Comparison of ENCODE assay signal across 19 cellular contexts in the genomic region with DNA sequence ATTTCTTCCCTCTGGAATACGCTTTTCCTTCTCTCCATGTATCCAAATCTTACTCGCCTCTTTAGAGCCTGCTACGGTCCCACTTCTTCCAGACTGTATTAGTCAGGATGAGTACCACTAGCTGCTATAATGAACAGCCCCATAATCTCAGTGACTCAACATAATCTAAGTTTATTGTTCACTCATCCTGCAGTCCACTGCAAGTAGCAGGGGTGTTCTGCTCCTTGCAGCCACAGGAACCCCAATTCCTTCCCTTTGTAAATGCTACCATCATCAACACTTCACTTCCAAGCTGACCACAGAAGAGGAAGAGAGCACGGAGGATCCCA. TPM values are rescaled to one million over a fixed set of nuclear protein-coding genes. Genes with fewer than 3 reads are reported as not detected.
A peak's percentile ranks its signal among the peaks of the same experiment; 100 is the strongest.
DNase-seq lines count a peak whose midpoint lies in the region; ATAC-seq and TF ChIP-seq lines count a peak whose summit lies in the region.
"Had no signal": no experiment of that assay in that cellular context is flagged by ENCODE, and none has a peak within 500 bp of the region (broad histone marks: within the 10 kb centered on the region; RNA-seq: fewer than 3 reads in every experiment).

No MANE protein-coding gene starts in this region.

- peak; percentile 22 for DNase-seq in natural killer cell treated with Interleukin-12 subunit alpha and Interleukin-12 subunit beta and Interleukin-15 and Interleukin-18, amount 100 ng/mL, for 72 hours (ENCODE audit: low spot score)
- no peak for DNase-seq in natural killer cell
- no peak for DNase-seq in endothelial cell (ENCODE audit: low spot score)
- no peak for DNase-seq in NCI-H2171 treated with DMSO at 0.1 percent for 48 hours (lab: John Stamatoyannopoulos, UW)
- DNase-seq: 8988T; ACHN; BE2C; C1 segment of cervical spinal cord; Caco-2; Calu3; CD4-positive, alpha-beta T cell; CD8-positive, alpha-beta T cell; DMS79 treated with DMSO at 0.1 percent for 48 hours; GF-D8 had no signal

- H3K4me1 Mint-ChIP-seq in natural killer cell treated with Interleukin-12 subunit alpha and Interleukin-12 subunit beta and Interleukin-15 and Interleukin-18, amount 100 ng/mL, for 72 hours (ENCODE audit: low read depth in 2 of 2), result peaks cover 0 to 6% of the 10 kb centered on the region in 2 donors
- H3K4me1 Mint-ChIP-seq in natural killer cell (peaks cover 0 to 5% of the 10 kb centered on the region in 2 donors), endothelial cell (ENCODE audit: unreplicated experiment) (no peaks in the 10 kb centered on the region)
- H3K4me1 Mint-ChIP-seq in stimulated activated memory B cell treated with anti-CD40 and anti-IgM and Interleukin-4, amounts not matched to agents 10 μg/mL and 1 μg/mL and 100 μg/mL, for 72 hours, result peaks cover 13% of the 10 kb centered on the region

- H3K9me3 Mint-ChIP-seq in natural killer cell treated with Interleukin-12 subunit alpha and Interleukin-12 subunit beta and Interleukin-15 and Interleukin-18, amount 100 ng/mL, for 72 hours, result peaks cover 3% of the 10 kb centered on the region
- H3K9me3 Mint-ChIP-seq in natural killer cell (no peaks in the 10 kb centered on the region), endothelial cell (ENCODE audit: unreplicated experiment) (no peaks in the 10 kb centered on the region)
- peaks cover 5% of the 10 kb centered on the region for H3K9me3 Mint-ChIP-seq in stimulated activated memory B cell treated with anti-CD40 and anti-IgM and Interleukin-4, amounts not matched to agents 10 μg/mL and 1 μg/mL and 100 μg/mL, for 72 hours
- H3K9me3 Mint-ChIP-seq: CD4-positive, alpha-beta T cell had no signal

- H3K27ac Mint-ChIP-seq in natural killer cell treated with Interleukin-12 subunit alpha and Interleukin-12 subunit beta and Interleukin-15 and Interleukin-18, amount 100 ng/mL, for 72 hours, result no peak overlapping the region
- H3K27ac Mint-ChIP-seq in natural killer cell (no peak overlapping the region), endothelial cell (ENCODE audit: unreplicated experiment) (no peak overlapping the region)
- no peak overlapping the region for H3K27ac Mint-ChIP-seq in stimulated activated memory B cell treated with anti-CD40 and anti-IgM and Interleukin-4, amounts not matched to agents 10 μg/mL and 1 μg/mL and 100 μg/mL, for 72 hours
- H3K27ac Mint-ChIP-seq: CD4-positive, alpha-beta T cell; CD8-positive, alpha-beta T cell had no signal

- POLR2A ChIA-PET in HEK293 (lab: Yijun Ruan, JAX), result interaction anchor here (1.2 kb wide), 1 partner anchor 278 kb away, joined by 3 read pairs; a partner anchor contains a TSS

- no peaks in the 10 kb centered on the region for H3K4me1 ChIP-seq in HEK293 (ENCODE audit: control insufficient read depth, insufficient read depth, low read length)
- H3K4me1 ChIP-seq: BE2C, Caco-2 had no signal

- H3K36me3 Mint-ChIP-seq in natural killer cell treated with Interleukin-12 subunit alpha and Interleukin-12 subunit beta and Interleukin-15 and Interleukin-18, amount 100 ng/mL, for 72 hours, result no peaks in the 10 kb centered on the region
- H3K36me3 Mint-ChIP-seq in natural killer cell, result no peaks in the 10 kb centered on the region
- peaks cover 4% of the 10 kb centered on the region for H3K36me3 Mint-ChIP-seq in endothelial cell (ENCODE audit: low read depth, unreplicated experiment)
- H3K36me3 Mint-ChIP-seq in stimulated activated memory B cell treated with anti-CD40 and anti-IgM and Interleukin-4, amounts not matched to agents 10 μg/mL and 1 μg/mL and 100 μg/mL, for 72 hours, result no peaks in the 10 kb centered on the region
- H3K36me3 Mint-ChIP-seq: CD8-positive, alpha-beta T cell had no signal

- CTCF ChIA-PET in HEK293 (lab: Yijun Ruan, JAX), result interaction anchor here (1.1 kb wide), 1 partner anchor 285 kb away, joined by 4 read pairs; no protein-coding TSS in a partner anchor

- H3K4me3 Mint-ChIP-seq in natural killer cell treated with Interleukin-12 subunit alpha and Interleukin-12 subunit beta and Interleukin-15 and Interleukin-18, amount 100 ng/mL, for 72 hours, result no peak overlapping the region
- H3K4me3 Mint-ChIP-seq in natural killer cell (no peak overlapping the region), endothelial cell (ENCODE audit: unreplicated experiment) (peak overlapping the region; percentile 27)
- H3K4me3 Mint-ChIP-seq in stimulated activated memory B cell treated with anti-CD40 and anti-IgM and Interleukin-4, amounts not matched to agents 10 μg/mL and 1 μg/mL and 100 μg/mL, for 72 hours, result no peak overlapping the region
- H3K4me3 Mint-ChIP-seq: CD4-positive, alpha-beta T cell; CD8-positive, alpha-beta T cell had no signal

- intact Hi-C loops in natural killer cell (cut with micrococcal nuclease), result no loop called here

- no peaks in the 10 kb centered on the region for H3K36me3 ChIP-seq in HEK293 (ENCODE audit: control insufficient read depth in 2 of 2, insufficient read depth in 1 of 2, low read length in 2 of 2)
- H3K36me3 ChIP-seq: BE2C, BLaER1 had no signal

- no peak overlapping the region for H3K27ac ChIP-seq in HEK293 (ENCODE audit: extremely low read depth, low read depth, low read length)
- H3K27ac ChIP-seq in temporal lobe (ENCODE audit: low read depth, low read length), result peak overlapping the region; percentile 9
- H3K27ac ChIP-seq: BLaER1 had no signal

- ATAC-seq in natural killer cell treated with Interleukin-12 subunit alpha and Interleukin-12 subunit beta and Interleukin-15 and Interleukin-18, amount 100 ng/mL, for 72 hours, result no peak
- ATAC-seq in natural killer cell (no peak), GM18870 (IDR thresholded peaks at IDR 0.05; ENCODE audit: unreplicated experiment) (no peak)
- no peak for ATAC-seq in stimulated activated memory B cell treated with anti-CD40 and anti-IgM and Interleukin-4, amounts not matched to agents 10 μg/mL and 1 μg/mL and 100 μg/mL, for 72 hours
- ATAC-seq: CD8-positive, alpha-beta T cell had no signal

- no peaks in the 10 kb centered on the region for H3K9me3 ChIP-seq in HEK293 (ENCODE audit: control insufficient read depth, insufficient read depth, low read depth, low read length)
- H3K9me3 ChIP-seq: BE2C, BLaER1, Caco-2 had no signal

- H3K27me3 Mint-ChIP-seq in natural killer cell treated with Interleukin-12 subunit alpha and Interleukin-12 subunit beta and Interleukin-15 and Interleukin-18, amount 100 ng/mL, for 72 hours, result peaks cover 4 to 7% of the 10 kb centered on the region in 2 donors
- H3K27me3 Mint-ChIP-seq in natural killer cell (ENCODE audit: low read depth in 2 of 2) (peaks cover 0 to 3% of the 10 kb centered on the region in 2 donors), endothelial cell (ENCODE audit: unreplicated experiment) (peaks cover 9% of the 10 kb centered on the region)
- H3K27me3 Mint-ChIP-seq in stimulated activated memory B cell treated with anti-CD40 and anti-IgM and Interleukin-4, amounts not matched to agents 10 μg/mL and 1 μg/mL and 100 μg/mL, for 72 hours, result peaks cover 27% of the 10 kb centered on the region
- H3K27me3 Mint-ChIP-seq: CD4-positive, alpha-beta T cell had no signal

- H3K4me3 ChIP-seq in HEK293 (ENCODE audit: low read depth, low read length), result no peak overlapping the region
- H3K4me3 ChIP-seq: BLaER1 had no signal

- TF ChIP-seq CTCF in natural killer cell (IDR thresholded peaks at IDR 0.05) (no peak), HEK293 (tag by site-specific recombination; IDR thresholded peaks at IDR 0.05) (no peak), endothelial cell (IDR thresholded peaks at IDR 0.05; ENCODE audit: unreplicated experiment) (no peak)

TF ChIP-seq in HEK293, 187 proteins besides CTCF, POLR2A, EP300 and RAD21:
- TF ChIP-seq, protein P1, sequence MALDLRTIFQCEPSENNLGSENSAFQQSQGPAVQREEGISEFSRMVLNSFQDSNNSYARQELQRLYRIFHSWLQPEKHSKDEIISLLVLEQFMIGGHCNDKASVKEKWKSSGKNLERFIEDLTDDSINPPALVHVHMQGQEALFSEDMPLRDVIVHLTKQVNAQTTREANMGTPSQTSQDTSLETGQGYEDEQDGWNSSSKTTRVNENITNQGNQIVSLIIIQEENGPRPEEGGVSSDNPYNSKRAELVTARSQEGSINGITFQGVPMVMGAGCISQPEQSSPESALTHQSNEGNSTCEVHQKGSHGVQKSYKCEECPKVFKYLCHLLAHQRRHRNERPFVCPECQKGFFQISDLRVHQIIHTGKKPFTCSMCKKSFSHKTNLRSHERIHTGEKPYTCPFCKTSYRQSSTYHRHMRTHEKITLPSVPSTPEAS (tag by site-specific recombination; IDR thresholded peaks at IDR 0.05), result no peak
- TF ChIP-seq SETDB1 (IDR thresholded peaks at IDR 0.05; ENCODE audit: insufficient read length, low read length) (peak; percentile 79), ZNF48 (tag by site-specific recombination; IDR thresholded peaks at IDR 0.05) (no peak), SP2 (tag by site-specific recombination; IDR thresholded peaks at IDR 0.05) (no peak), TRIM28 (IDR thresholded peaks at IDR 0.05; ENCODE audit: borderline replicate concordance, low read length) (peak; percentile 93; the same call in 1 of the 2 replicates)

RNA-seq across cellular contexts. Expression of a gene that starts 18.1 kb away (rescaled TPM):
- 1 to 10 TPM; 2.4 to 4.1 TPM for total RNA-seq in natural killer cell treated with Interleukin-12 subunit alpha and Interleukin-12 subunit beta and Interleukin-15 and Interleukin-18, amount 100 ng/mL, for 72 hours
- 10 to 100 TPM; 25.2 to 34.0 (median 27.4) TPM for total RNA-seq in natural killer cell
- 23.5 TPM for total RNA-seq in endothelial cell (ENCODE audit: unreplicated experiment)
- 0.98 TPM for total RNA-seq in temporal lobe
